ENCODE assay signal across 15 cellular contexts in the genomic region with DNA sequence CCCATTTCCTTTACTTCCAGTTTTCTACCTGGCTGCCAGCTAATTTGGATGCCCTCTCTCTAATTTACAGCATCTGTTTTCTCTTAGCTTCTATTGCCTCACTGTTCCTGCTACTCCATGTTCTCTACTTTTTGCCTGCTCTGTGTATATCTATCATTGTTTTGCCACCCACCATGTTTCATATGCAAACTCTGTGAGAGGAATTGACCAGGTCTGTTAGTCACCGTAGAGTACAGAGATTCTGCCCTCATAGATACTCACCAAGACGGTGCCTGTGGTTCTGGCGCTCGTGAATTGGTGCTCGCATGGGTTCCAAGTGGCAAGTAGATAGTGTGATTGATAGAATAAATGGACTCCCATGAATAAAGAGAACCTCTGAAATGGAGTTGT.
A peak's percentile ranks its signal among the peaks of the same experiment; 100 is the strongest.
DNase-seq lines count a peak whose midpoint lies in the region; ATAC-seq and TF ChIP-seq lines count a peak whose summit lies in the region.
"Had no signal": no experiment of that assay in that cellular context is flagged by ENCODE, and none has a peak within 500 bp of the region (broad histone marks: within the 10 kb centered on the region; RNA-seq: fewer than 3 reads in every experiment).

No MANE protein-coding gene starts in this region.

- H3K36me3 Mint-ChIP-seq in activated CD4-positive, alpha-beta memory T cell treated with anti-CD3 and anti-CD28 coated beads, Interleukin-2, amount 10 ng/mL, durations not matched to agents 7 days and 5 days (ENCODE audit: low read depth) = no peaks in the 10 kb centered on the region
- H3K36me3 Mint-ChIP-seq: activated CD4-positive, alpha-beta memory T cell treated with anti-CD3 and anti-CD28 coated beads for 36 hours had no signal

- H3K27ac Mint-ChIP-seq in activated CD4-positive, alpha-beta memory T cell treated with anti-CD3 and anti-CD28 coated beads, Interleukin-2, amount 10 ng/mL, durations not matched to agents 7 days and 5 days = no peak overlapping the region
- H3K27ac Mint-ChIP-seq: activated CD4-positive, alpha-beta memory T cell treated with anti-CD3 and anti-CD28 coated beads for 36 hours; effector memory CD8-positive, alpha-beta T cell had no signal

- POLR2A ChIA-PET in activated CD4-positive, alpha-beta memory T cell treated with anti-CD3 and anti-CD28 coated beads, Interleukin-2, amount 10 ng/mL, durations not matched to agents 7 days and 5 days (lab: Charles Lee) = no interaction called here

- intact Hi-C loops in esophagus muscularis mucosa (cut with DNase I) = no loop called here

- no peaks in the 10 kb centered on the region for H3K27me3 Mint-ChIP-seq in activated CD4-positive, alpha-beta memory T cell treated with anti-CD3 and anti-CD28 coated beads, Interleukin-2, amount 10 ng/mL, durations not matched to agents 7 days and 5 days
- H3K27me3 Mint-ChIP-seq: activated CD4-positive, alpha-beta memory T cell treated with anti-CD3 and anti-CD28 coated beads for 36 hours; effector memory CD8-positive, alpha-beta T cell had no signal

- H3K4me3 Mint-ChIP-seq in activated CD4-positive, alpha-beta memory T cell treated with anti-CD3 and anti-CD28 coated beads, Interleukin-2, amount 10 ng/mL, durations not matched to agents 7 days and 5 days = no peak overlapping the region
- H3K4me3 Mint-ChIP-seq: activated CD4-positive, alpha-beta memory T cell treated with anti-CD3 and anti-CD28 coated beads for 36 hours; effector memory CD8-positive, alpha-beta T cell had no signal

- H3K27me3 ChIP-seq in esophagus muscularis mucosa = no peaks in the 10 kb centered on the region
- H3K27me3 ChIP-seq: brain microvascular endothelial cell had no signal

- TF ChIP-seq POLR2A in esophagus muscularis mucosa (IDR thresholded peaks at IDR 0.05; ENCODE audit: low read depth) = no peak

- H3K27ac ChIP-seq in esophagus muscularis mucosa (replicated peaks in 1 of 4) = no peak overlapping the region
- H3K27ac ChIP-seq: brain microvascular endothelial cell had no signal

- H3K9me3 ChIP-seq in esophagus muscularis mucosa = no peaks in the 10 kb centered on the region

- H3K36me3 ChIP-seq in esophagus muscularis mucosa = no peaks in the 10 kb centered on the region
- H3K36me3 ChIP-seq: brain microvascular endothelial cell had no signal

- CTCF ChIA-PET in activated CD4-positive, alpha-beta memory T cell treated with anti-CD3 and anti-CD28 coated beads, Interleukin-2, amount 10 ng/mL, durations not matched to agents 7 days and 5 days (lab: Charles Lee) = no interaction called here

- DNase-seq in activated CD4-positive, alpha-beta memory T cell treated with anti-CD3 and anti-CD28 coated beads, Interleukin-2, amount 10 ng/mL, durations not matched to agents 7 days and 5 days = no peak
- DNase-seq in esophagus muscularis mucosa (ENCODE audit: extremely low spot score) = no peak
- DNase-seq in activated CD4-positive, alpha-beta T cell treated with anti-CD3 and anti-CD28 coated beads, Interleukin-2, amount 50 U/mL, for 4 hours = no peak
- DNase-seq: activated CD4-positive, alpha-beta memory T cell treated with anti-CD3 and anti-CD28 coated beads for 36 hours; activated effector memory CD4-positive, alpha-beta T cell treated with Interleukin-2 at 50 U/mL for 16 hours; brain microvascular endothelial cell; DMS153; effector memory CD8-positive, alpha-beta T cell; kidney glomerular epithelial cell; stimulated activated naive CD4-positive, alpha-beta T cell treated with Interleukin-2 at 50 U/mL for 16 hours had no signal

- peaks cover 19% of the 10 kb centered on the region for H3K9me3 Mint-ChIP-seq in activated CD4-positive, alpha-beta memory T cell treated with anti-CD3 and anti-CD28 coated beads, Interleukin-2, amount 10 ng/mL, durations not matched to agents 7 days and 5 days

- ATAC-seq in GM18511 (IDR thresholded peaks at IDR 0.05; ENCODE audit: unreplicated experiment) (peak; percentile 39), GM21381 (IDR thresholded peaks at IDR 0.05; ENCODE audit: unreplicated experiment) (peak; percentile 26), HG02884 (IDR thresholded peaks at IDR 0.05; ENCODE audit: unreplicated experiment) (peak; percentile 34), HG03442 (IDR thresholded peaks at IDR 0.05; ENCODE audit: unreplicated experiment) (peak; percentile 53), HG03571 (IDR thresholded peaks at IDR 0.05; ENCODE audit: unreplicated experiment) (no peak)
- ATAC-seq: effector memory CD8-positive, alpha-beta T cell had no signal

- H3K4me1 ChIP-seq in esophagus muscularis mucosa = no peaks in the 10 kb centered on the region

- no peak overlapping the region for H3K4me3 ChIP-seq in esophagus muscularis mucosa

- WGBS in esophagus muscularis mucosa = 75% methylated on average over 5 of the region's 5 CpGs

- TF ChIP-seq EP300 in esophagus muscularis mucosa (IDR thresholded peaks at IDR 0.05) = no peak

- H3K4me1 Mint-ChIP-seq in activated CD4-positive, alpha-beta memory T cell treated with anti-CD3 and anti-CD28 coated beads, Interleukin-2, amount 10 ng/mL, durations not matched to agents 7 days and 5 days = no peaks in the 10 kb centered on the region

- no peak for TF ChIP-seq CTCF in esophagus muscularis mucosa (IDR thresholded peaks at IDR 0.05)
